ENCODE assay signal across 30 cellular contexts in the genomic region with DNA sequence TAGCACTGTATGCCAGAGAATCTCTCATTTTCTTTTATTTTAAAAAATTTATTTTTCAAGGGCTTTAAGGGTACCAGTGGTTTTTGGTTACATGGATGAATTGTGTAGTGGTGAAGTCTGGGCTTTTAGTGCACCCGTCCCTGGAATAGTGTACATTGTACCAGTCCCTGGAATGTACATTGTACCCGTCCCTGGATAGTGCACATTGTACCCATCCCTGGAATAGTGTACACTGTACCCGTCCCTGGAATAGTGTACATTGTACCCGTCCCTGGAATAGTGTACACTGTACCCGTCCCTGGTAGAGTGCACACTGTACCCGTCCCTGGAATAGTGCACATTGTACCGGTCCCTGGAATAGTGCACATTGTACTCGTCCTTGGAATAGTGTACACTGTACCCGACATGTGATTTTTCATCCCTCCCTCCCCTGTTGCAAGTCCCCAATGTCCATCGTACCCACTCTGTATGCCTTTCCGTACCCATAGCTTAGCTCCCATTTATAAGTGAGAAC. TPM values are rescaled to one million over a fixed set of nuclear protein-coding genes. Genes with fewer than 3 reads are reported as not detected.
"Had no signal": no experiment of that assay in that cellular context is flagged by ENCODE, and none has a peak within 500 bp of the region (broad histone marks: within the 10 kb centered on the region; RNA-seq: fewer than 3 reads in every experiment).

No MANE protein-coding gene starts in this region.

- H3K27ac ChIP-seq: dorsolateral prefrontal cortex, gastrocnemius medialis, heart right ventricle, left ventricle myocardium inferior, parathyroid adenoma, psoas muscle, spleen, thoracic aorta, transverse colon had no signal

- H3K27me3 ChIP-seq: dorsolateral prefrontal cortex, gastrocnemius medialis, heart right ventricle, right lobe of liver, spleen, transverse colon had no signal

- H3K9me3 ChIP-seq: gastrocnemius medialis, heart right ventricle, left ventricle myocardium inferior, psoas muscle, right lobe of liver, spleen, thoracic aorta, transverse colon had no signal

- H3K36me3 ChIP-seq: gastrocnemius medialis, heart right ventricle, left ventricle myocardium inferior, right lobe of liver, spleen, thoracic aorta, transverse colon had no signal

- ATAC-seq: gastrocnemius medialis; heart right ventricle; psoas muscle; stimulated activated memory B cell treated with anti-CD40 and anti-IgM and Interleukin-4, amounts not matched to agents 10 μg/mL and 1 μg/mL and 100 μg/mL, for 72 hours; stimulated activated naive CD8-positive, alpha-beta T cell treated with anti-CD3 and anti-CD28 coated beads, Interleukin-15, amount 100 ng/mL, for 72 hours had no signal

- H3K27ac Mint-ChIP-seq: natural killer cell treated with Interleukin-12 subunit alpha and Interleukin-12 subunit beta and Interleukin-15 and Interleukin-18, amount 100 ng/mL, for 72 hours; stimulated activated memory B cell treated with anti-CD40 and anti-IgM and Interleukin-4, amounts not matched to agents 10 μg/mL and 1 μg/mL and 100 μg/mL, for 72 hours; stimulated activated naive CD8-positive, alpha-beta T cell treated with anti-CD3 and anti-CD28 coated beads, Interleukin-15, amount 100 ng/mL, for 72 hours had no signal

- H3K4me3 ChIP-seq: dorsolateral prefrontal cortex, gastrocnemius medialis, heart right ventricle, left ventricle myocardium inferior, lung, psoas muscle, right lobe of liver, spleen, thoracic aorta, transverse colon had no signal

- H3K9ac ChIP-seq: parathyroid adenoma had no signal

- H3K4me1 ChIP-seq: parathyroid adenoma had no signal

- H3K4me3 Mint-ChIP-seq: natural killer cell treated with Interleukin-12 subunit alpha and Interleukin-12 subunit beta and Interleukin-15 and Interleukin-18, amount 100 ng/mL, for 72 hours; stimulated activated memory B cell treated with anti-CD40 and anti-IgM and Interleukin-4, amounts not matched to agents 10 μg/mL and 1 μg/mL and 100 μg/mL, for 72 hours; stimulated activated naive CD8-positive, alpha-beta T cell treated with anti-CD3 and anti-CD28 coated beads, Interleukin-15, amount 100 ng/mL, for 72 hours had no signal

- DNase-seq: cortex of kidney; dorsolateral prefrontal cortex; effector memory CD4-positive, alpha-beta T cell; gastrocnemius medialis; heart right ventricle; hypothalamus; islet precursor cell; left ventricle myocardium inferior; mesenchymal stem cell; midbrain; occipital lobe; psoas muscle; retina; spleen; stimulated activated CD4-positive, alpha-beta T cell treated with anti-CD3 and anti-CD28 coated beads, Interleukin-15, amount 100 ng/mL, for 24 hours; stimulated activated CD4-positive, alpha-beta T cell treated with anti-CD3 and anti-CD28 coated beads, Interleukin-1b, Interleukin-23, amount 100 ng/mL, for 48 hours; stimulated activated CD4-positive, alpha-beta T cell treated with anti-CD3 and anti-CD28 coated beads, Interleukin-4, amount 100 ng/mL, for 24 hours; stimulated activated naive CD8-positive, alpha-beta T cell treated with anti-CD3 and anti-CD28 coated beads, Interleukin-15, amount 100 ng/mL, for 72 hours had no signal

RNA-seq across cellular contexts. Expression of gene HELT, which starts 56.1 kb away (rescaled TPM):
- total RNA-seq: chondrocyte; dorsolateral prefrontal cortex; esophagus mucosa; fibroblast of villous mesenchyme; gastrocnemius medialis; heart right ventricle; left ventricle myocardium inferior; natural killer cell treated with Interleukin-12 subunit alpha and Interleukin-12 subunit beta and Interleukin-15 and Interleukin-18, amount 100 ng/mL, for 72 hours; occipital lobe; right lobe of liver; spleen; subcutaneous adipose tissue; thoracic aorta; transverse colon; urinary bladder had no signal
- polyA plus RNA-seq: heart right ventricle, psoas muscle, urinary bladder had no signal
